Comparison of ENCODE assay signal across 1 cellular context in the genomic region with DNA sequence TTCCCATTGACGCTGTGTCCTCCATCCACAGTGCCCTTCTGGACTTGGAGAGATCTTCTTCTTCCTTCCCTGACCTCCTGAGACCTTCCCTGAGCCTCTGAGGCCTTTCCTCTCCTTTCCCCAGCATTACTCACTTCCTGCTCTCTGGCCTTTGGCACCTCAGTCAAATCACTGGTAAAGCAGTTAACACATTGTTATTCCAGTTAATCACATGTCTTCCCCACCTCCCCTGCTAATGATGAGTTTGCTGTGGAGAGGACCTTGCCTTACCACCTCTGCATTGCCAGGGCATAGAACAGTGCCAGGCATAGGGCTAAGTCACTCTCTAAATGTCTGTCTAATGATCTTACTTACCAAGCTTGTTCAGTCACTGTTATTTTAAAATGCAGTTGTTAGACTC.
A peak's percentile ranks its signal among the peaks of the same experiment; 100 is the strongest.
TF ChIP-seq lines count a peak whose summit lies in the region.

No MANE protein-coding gene starts in this region.

TF ChIP-seq in HepG2, 621 proteins besides CTCF, POLR2A, EP300 and RAD21 (continued from another document and continues in another):
- TF ChIP-seq, protein P1, sequence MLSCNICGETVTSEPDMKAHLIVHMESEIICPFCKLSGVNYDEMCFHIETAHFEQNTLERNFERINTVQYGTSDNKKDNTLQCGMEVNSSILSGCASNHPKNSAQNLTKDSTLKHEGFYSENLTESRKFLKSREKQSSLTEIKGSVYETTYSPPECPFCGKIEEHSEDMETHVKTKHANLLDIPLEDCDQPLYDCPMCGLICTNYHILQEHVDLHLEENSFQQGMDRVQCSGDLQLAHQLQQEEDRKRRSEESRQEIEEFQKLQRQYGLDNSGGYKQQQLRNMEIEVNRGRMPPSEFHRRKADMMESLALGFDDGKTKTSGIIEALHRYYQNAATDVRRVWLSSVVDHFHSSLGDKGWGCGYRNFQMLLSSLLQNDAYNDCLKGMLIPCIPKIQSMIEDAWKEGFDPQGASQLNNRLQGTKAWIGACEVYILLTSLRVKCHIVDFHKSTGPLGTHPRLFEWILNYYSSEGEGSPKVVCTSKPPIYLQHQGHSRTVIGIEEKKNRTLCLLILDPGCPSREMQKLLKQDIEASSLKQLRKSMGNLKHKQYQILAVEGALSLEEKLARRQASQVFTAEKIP (CRISPR knock-in tag; IDR thresholded peaks at IDR 0.05; ENCODE audit: borderline replicate concordance) = no peak
- TF ChIP-seq MAFK (conservative IDR thresholded peaks at IDR 0.05 in 1 of 2, IDR thresholded peaks at IDR 0.05 in 1 of 2; ENCODE audit: low read length in 2 of 2) = no peak
- TF ChIP-seq, protein P2, sequence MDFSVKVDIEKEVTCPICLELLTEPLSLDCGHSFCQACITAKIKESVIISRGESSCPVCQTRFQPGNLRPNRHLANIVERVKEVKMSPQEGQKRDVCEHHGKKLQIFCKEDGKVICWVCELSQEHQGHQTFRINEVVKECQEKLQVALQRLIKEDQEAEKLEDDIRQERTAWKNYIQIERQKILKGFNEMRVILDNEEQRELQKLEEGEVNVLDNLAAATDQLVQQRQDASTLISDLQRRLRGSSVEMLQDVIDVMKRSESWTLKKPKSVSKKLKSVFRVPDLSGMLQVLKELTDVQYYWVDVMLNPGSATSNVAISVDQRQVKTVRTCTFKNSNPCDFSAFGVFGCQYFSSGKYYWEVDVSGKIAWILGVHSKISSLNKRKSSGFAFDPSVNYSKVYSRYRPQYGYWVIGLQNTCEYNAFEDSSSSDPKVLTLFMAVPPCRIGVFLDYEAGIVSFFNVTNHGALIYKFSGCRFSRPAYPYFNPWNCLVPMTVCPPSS (IDR thresholded peaks at IDR 0.05) = no peak
- no peak for TF ChIP-seq ZNF501 (CRISPR knock-in tag; IDR thresholded peaks at IDR 0.05)
- TF ChIP-seq, protein P3, sequence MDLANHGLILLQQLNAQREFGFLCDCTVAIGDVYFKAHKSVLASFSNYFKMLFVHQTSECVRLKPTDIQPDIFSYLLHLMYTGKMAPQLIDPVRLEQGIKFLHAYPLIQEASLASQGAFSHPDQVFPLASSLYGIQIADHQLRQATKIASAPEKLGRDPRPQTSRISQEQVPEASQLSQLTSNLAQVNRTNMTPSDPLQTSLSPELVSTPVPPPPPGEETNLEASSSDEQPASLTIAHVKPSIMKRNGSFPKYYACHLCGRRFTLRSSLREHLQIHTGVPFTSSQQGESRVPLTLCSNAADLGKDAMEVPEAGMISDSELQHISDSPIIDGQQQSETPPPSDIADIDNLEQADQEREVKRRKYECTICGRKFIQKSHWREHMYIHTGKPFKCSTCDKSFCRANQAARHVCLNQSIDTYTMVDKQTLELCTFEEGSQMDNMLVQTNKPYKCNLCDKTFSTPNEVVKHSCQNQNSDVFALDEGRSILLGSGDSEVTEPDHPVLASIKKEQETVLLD (CRISPR knock-in tag; IDR thresholded peaks at IDR 0.05; ENCODE audit: low read depth) = no peak
- TF ChIP-seq ZNF883 (CRISPR knock-in tag; IDR thresholded peaks at IDR 0.05; ENCODE audit: not compliant biosample characterization) = no peak
- TF ChIP-seq ZSCAN21 (CRISPR knock-in tag; IDR thresholded peaks at IDR 0.05; ENCODE audit: borderline replicate concordance) = no peak
- TF ChIP-seq, protein P4, sequence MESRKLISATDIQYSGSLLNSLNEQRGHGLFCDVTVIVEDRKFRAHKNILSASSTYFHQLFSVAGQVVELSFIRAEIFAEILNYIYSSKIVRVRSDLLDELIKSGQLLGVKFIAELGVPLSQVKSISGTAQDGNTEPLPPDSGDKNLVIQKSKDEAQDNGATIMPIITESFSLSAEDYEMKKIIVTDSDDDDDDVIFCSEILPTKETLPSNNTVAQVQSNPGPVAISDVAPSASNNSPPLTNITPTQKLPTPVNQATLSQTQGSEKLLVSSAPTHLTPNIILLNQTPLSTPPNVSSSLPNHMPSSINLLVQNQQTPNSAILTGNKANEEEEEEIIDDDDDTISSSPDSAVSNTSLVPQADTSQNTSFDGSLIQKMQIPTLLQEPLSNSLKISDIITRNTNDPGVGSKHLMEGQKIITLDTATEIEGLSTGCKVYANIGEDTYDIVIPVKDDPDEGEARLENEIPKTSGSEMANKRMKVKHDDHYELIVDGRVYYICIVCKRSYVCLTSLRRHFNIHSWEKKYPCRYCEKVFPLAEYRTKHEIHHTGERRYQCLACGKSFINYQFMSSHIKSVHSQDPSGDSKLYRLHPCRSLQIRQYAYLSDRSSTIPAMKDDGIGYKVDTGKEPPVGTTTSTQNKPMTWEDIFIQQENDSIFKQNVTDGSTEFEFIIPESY (CRISPR knock-in tag; IDR thresholded peaks at IDR 0.05) = no peak
- no peak for TF ChIP-seq ZNF792 (CRISPR knock-in tag; IDR thresholded peaks at IDR 0.05)
- TF ChIP-seq SMARCE1 (IDR thresholded peaks at IDR 0.05; ENCODE audit: borderline replicate concordance) = no peak
- 0 out of 2 replicates have a peak, but pooled peaks have one; percentile 13 for TF ChIP-seq ELF3 (CRISPR knock-in tag; IDR thresholded peaks at IDR 0.05)
- no peak for TF ChIP-seq HDAC6 (IDR thresholded peaks at IDR 0.05; ENCODE audit: low read depth, low read length)
- TF ChIP-seq RORA (CRISPR knock-in tag; IDR thresholded peaks at IDR 0.05) = no peak
- TF ChIP-seq, protein P5, sequence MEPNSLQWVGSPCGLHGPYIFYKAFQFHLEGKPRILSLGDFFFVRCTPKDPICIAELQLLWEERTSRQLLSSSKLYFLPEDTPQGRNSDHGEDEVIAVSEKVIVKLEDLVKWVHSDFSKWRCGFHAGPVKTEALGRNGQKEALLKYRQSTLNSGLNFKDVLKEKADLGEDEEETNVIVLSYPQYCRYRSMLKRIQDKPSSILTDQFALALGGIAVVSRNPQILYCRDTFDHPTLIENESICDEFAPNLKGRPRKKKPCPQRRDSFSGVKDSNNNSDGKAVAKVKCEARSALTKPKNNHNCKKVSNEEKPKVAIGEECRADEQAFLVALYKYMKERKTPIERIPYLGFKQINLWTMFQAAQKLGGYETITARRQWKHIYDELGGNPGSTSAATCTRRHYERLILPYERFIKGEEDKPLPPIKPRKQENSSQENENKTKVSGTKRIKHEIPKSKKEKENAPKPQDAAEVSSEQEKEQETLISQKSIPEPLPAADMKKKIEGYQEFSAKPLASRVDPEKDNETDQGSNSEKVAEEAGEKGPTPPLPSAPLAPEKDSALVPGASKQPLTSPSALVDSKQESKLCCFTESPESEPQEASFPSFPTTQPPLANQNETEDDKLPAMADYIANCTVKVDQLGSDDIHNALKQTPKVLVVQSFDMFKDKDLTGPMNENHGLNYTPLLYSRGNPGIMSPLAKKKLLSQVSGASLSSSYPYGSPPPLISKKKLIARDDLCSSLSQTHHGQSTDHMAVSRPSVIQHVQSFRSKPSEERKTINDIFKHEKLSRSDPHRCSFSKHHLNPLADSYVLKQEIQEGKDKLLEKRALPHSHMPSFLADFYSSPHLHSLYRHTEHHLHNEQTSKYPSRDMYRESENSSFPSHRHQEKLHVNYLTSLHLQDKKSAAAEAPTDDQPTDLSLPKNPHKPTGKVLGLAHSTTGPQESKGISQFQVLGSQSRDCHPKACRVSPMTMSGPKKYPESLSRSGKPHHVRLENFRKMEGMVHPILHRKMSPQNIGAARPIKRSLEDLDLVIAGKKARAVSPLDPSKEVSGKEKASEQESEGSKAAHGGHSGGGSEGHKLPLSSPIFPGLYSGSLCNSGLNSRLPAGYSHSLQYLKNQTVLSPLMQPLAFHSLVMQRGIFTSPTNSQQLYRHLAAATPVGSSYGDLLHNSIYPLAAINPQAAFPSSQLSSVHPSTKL (CRISPR knock-in tag; IDR thresholded peaks at IDR 0.05) = no peak; the same call in 1 of the 2 replicates
- no peak for TF ChIP-seq ZNF607 (CRISPR knock-in tag; IDR thresholded peaks at IDR 0.05; ENCODE audit: borderline replicate concordance)
- 0 out of 2 replicates have a peak, but pooled peaks have one; percentile 24 for TF ChIP-seq JUN (CRISPR knock-in tag; IDR thresholded peaks at IDR 0.05)
- no peak for TF ChIP-seq ZNF138 (CRISPR knock-in tag; IDR thresholded peaks at IDR 0.05; ENCODE audit: low read depth)
- TF ChIP-seq, protein P6, sequence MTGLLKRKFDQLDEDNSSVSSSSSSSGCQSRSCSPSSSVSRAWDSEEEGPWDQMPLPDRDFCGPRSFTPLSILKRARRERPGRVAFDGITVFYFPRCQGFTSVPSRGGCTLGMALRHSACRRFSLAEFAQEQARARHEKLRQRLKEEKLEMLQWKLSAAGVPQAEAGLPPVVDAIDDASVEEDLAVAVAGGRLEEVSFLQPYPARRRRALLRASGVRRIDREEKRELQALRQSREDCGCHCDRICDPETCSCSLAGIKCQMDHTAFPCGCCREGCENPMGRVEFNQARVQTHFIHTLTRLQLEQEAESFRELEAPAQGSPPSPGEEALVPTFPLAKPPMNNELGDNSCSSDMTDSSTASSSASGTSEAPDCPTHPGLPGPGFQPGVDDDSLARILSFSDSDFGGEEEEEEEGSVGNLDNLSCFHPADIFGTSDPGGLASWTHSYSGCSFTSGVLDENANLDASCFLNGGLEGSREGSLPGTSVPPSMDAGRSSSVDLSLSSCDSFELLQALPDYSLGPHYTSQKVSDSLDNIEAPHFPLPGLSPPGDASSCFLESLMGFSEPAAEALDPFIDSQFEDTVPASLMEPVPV (CRISPR knock-in tag; IDR thresholded peaks at IDR 0.05) = no peak
- TF ChIP-seq CHCHD3 (CRISPR knock-in tag; IDR thresholded peaks at IDR 0.05) = no peak
- no peak for TF ChIP-seq RNF2 (conservative IDR thresholded peaks at IDR 0.05; ENCODE audit: low read depth)
- TF ChIP-seq ARID2 (CRISPR knock-in tag; IDR thresholded peaks at IDR 0.05; ENCODE audit: borderline replicate concordance) = no peak
- TF ChIP-seq, protein P7, sequence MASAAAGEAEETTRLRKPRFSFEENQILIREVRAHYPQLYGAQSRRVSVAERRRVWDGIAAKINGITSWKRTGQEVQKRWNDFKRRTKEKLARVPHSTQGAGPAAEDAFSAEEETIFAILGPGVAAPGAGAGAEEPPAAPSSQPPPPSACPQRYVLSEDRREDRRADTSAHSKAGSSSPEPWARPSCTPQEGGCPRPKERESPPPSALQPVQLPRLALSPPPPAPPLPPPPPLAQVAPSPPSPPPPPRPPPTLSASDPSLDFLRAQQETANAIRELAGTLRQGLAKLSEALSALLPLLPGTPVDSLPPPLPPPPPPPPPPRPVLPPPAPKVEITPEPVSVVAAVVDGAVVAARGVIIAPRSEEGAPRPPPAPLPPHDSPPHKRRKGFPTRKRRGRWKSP (CRISPR knock-in tag; IDR thresholded peaks at IDR 0.05) = no peak
- TF ChIP-seq LCORL (IDR thresholded peaks at IDR 0.05) = no peak
- no peak for TF ChIP-seq LCORL (CRISPR knock-in tag; IDR thresholded peaks at IDR 0.05)
- TF ChIP-seq RARA (CRISPR knock-in tag; IDR thresholded peaks at IDR 0.05) = peak; percentile 67
- no peak for TF ChIP-seq KLF12 (CRISPR knock-in tag; IDR thresholded peaks at IDR 0.05; ENCODE audit: borderline replicate concordance)
- no peak for TF ChIP-seq SAFB2 (CRISPR knock-in tag; IDR thresholded peaks at IDR 0.05; ENCODE audit: borderline replicate concordance, low read depth)
- no peak for TF ChIP-seq ZNF335 (CRISPR knock-in tag; IDR thresholded peaks at IDR 0.05)
- TF ChIP-seq MIER2 (CRISPR knock-in tag; IDR thresholded peaks at IDR 0.05) = no peak
- no peak for TF ChIP-seq IKZF4 (CRISPR knock-in tag; IDR thresholded peaks at IDR 0.05; ENCODE audit: borderline replicate concordance, low read depth, not compliant biosample characterization)
- no peak for TF ChIP-seq GPN1 (CRISPR knock-in tag; IDR thresholded peaks at IDR 0.05; ENCODE audit: borderline replicate concordance)
- TF ChIP-seq PHF21A (CRISPR knock-in tag; IDR thresholded peaks at IDR 0.05) = no peak
- no peak for TF ChIP-seq ZNF224 (CRISPR knock-in tag; IDR thresholded peaks at IDR 0.05)
- TF ChIP-seq, protein P8, sequence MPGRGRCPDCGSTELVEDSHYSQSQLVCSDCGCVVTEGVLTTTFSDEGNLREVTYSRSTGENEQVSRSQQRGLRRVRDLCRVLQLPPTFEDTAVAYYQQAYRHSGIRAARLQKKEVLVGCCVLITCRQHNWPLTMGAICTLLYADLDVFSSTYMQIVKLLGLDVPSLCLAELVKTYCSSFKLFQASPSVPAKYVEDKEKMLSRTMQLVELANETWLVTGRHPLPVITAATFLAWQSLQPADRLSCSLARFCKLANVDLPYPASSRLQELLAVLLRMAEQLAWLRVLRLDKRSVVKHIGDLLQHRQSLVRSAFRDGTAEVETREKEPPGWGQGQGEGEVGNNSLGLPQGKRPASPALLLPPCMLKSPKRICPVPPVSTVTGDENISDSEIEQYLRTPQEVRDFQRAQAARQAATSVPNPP (CRISPR knock-in tag; IDR thresholded peaks at IDR 0.05) = no peak
- TF ChIP-seq, protein P9, sequence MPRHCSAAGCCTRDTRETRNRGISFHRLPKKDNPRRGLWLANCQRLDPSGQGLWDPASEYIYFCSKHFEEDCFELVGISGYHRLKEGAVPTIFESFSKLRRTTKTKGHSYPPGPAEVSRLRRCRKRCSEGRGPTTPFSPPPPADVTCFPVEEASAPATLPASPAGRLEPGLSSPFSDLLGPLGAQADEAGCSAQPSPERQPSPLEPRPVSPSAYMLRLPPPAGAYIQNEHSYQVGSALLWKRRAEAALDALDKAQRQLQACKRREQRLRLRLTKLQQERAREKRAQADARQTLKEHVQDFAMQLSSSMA (CRISPR knock-in tag; IDR thresholded peaks at IDR 0.05) = no peak
- TF ChIP-seq ZNF550 (CRISPR knock-in tag; IDR thresholded peaks at IDR 0.05; ENCODE audit: borderline replicate concordance) = no peak
- TF ChIP-seq SP1 (IDR thresholded peaks at IDR 0.05) = no peak
- no peak for TF ChIP-seq SP1 (CRISPR knock-in tag; IDR thresholded peaks at IDR 0.05)
- TF ChIP-seq, protein P10, sequence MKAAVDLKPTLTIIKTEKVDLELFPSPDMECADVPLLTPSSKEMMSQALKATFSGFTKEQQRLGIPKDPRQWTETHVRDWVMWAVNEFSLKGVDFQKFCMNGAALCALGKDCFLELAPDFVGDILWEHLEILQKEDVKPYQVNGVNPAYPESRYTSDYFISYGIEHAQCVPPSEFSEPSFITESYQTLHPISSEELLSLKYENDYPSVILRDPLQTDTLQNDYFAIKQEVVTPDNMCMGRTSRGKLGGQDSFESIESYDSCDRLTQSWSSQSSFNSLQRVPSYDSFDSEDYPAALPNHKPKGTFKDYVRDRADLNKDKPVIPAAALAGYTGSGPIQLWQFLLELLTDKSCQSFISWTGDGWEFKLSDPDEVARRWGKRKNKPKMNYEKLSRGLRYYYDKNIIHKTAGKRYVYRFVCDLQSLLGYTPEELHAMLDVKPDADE (CRISPR knock-in tag; IDR thresholded peaks at IDR 0.05) = no peak
- TF ChIP-seq ZSCAN20 (CRISPR knock-in tag; IDR thresholded peaks at IDR 0.05; ENCODE audit: borderline replicate concordance) = no peak
- TF ChIP-seq ZNF124 (CRISPR knock-in tag; IDR thresholded peaks at IDR 0.05) = no peak
- TF ChIP-seq THYN1 (CRISPR knock-in tag; IDR thresholded peaks at IDR 0.05; ENCODE audit: borderline replicate concordance, low read depth) = no peak
- TF ChIP-seq, protein P11, sequence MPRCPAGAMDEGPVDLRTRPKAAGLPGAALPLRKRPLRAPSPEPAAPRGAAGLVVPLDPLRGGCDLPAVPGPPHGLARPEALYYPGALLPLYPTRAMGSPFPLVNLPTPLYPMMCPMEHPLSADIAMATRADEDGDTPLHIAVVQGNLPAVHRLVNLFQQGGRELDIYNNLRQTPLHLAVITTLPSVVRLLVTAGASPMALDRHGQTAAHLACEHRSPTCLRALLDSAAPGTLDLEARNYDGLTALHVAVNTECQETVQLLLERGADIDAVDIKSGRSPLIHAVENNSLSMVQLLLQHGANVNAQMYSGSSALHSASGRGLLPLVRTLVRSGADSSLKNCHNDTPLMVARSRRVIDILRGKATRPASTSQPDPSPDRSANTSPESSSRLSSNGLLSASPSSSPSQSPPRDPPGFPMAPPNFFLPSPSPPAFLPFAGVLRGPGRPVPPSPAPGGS (CRISPR knock-in tag; IDR thresholded peaks at IDR 0.05) = no peak
- TF ChIP-seq SOX5 (CRISPR knock-in tag; IDR thresholded peaks at IDR 0.05; ENCODE audit: borderline replicate concordance) = peak; percentile 52; the same call in 1 of the 2 replicates
- TF ChIP-seq ZNF776 (CRISPR knock-in tag; IDR thresholded peaks at IDR 0.05) = no peak
- no peak for TF ChIP-seq FOXA3 (CRISPR knock-in tag; IDR thresholded peaks at IDR 0.05)
- TF ChIP-seq NCOA2 (CRISPR knock-in tag; IDR thresholded peaks at IDR 0.05) = no peak
- no peak for TF ChIP-seq TP53 (CRISPR knock-in tag; conservative IDR thresholded peaks at IDR 0.05)
- no peak for TF ChIP-seq ZNF562 (CRISPR knock-in tag; IDR thresholded peaks at IDR 0.05; ENCODE audit: borderline replicate concordance)
